In the genomic region with DNA sequence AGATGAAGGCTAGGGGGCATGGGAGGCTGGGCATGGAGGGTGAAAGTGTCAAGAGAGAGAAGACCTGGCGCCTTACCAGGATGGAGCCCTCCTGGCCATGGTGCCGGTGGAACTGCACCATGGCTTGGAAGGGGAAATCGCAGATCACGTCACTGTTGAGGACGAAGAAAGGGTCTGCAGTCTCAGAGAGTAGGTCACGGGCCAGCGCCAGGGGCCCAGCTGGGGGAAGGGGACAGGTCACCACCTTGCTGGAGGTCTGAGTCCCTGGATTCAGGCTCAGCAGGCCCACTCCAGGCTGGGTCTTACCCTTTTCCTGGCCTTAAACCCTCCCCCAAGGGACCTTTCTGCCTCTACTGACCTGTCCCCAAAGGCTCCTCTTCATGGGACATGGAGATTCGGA, we compare ENCODE assay signal across 8 cellular contexts. TPM values are rescaled to one million over a fixed set of nuclear protein-coding genes. Genes with fewer than 3 reads are reported as not detected.
DNase-seq lines count a peak whose midpoint lies in the region; ATAC-seq, FAIRE-seq and TF ChIP-seq lines count a peak whose summit lies in the region.

No MANE protein-coding gene starts in this region.

- ATAC-seq in activated naive CD8-positive, alpha-beta T cell treated with anti-CD3 and anti-CD28 coated beads, Interleukin-2, amount 10 ng/mL, durations not matched to agents 7 days and 5 days (ENCODE audit: low read depth), result no peak
- no peak for ATAC-seq in GM21576 (IDR thresholded peaks at IDR 0.05; ENCODE audit: unreplicated experiment)
- no peak for ATAC-seq in GM19463 (IDR thresholded peaks at IDR 0.05; ENCODE audit: unreplicated experiment)

- H3K27ac ChIP-seq in keratinocyte (ENCODE audit: control insufficient read depth, insufficient read depth, low read length) (peak overlapping the region; percentile 96), stomach smooth muscle (ENCODE audit: low read length) (peak overlapping the region; percentile 81)

- peak overlapping the region; percentile 80 for H3K4me2 ChIP-seq in keratinocyte (ENCODE audit: control insufficient read depth, extremely low read depth, insufficient read depth, low read depth, low read length)

- POLR2A ChIA-PET in activated naive CD8-positive, alpha-beta T cell treated with anti-CD3 and anti-CD28 coated beads, Interleukin-2, amount 10 ng/mL, durations not matched to agents 7 days and 5 days (lab: Charles Lee), result interaction anchor here (0.6 to 2.2 kb wide), 11 partner anchors 8 to 207 kb away, joined by 3 to 8 read pairs (median 3); a partner anchor contains a TSS

- peaks cover 6% of the 10 kb centered on the region for H3K36me3 Mint-ChIP-seq in activated naive CD8-positive, alpha-beta T cell treated with anti-CD3 and anti-CD28 coated beads, Interleukin-2, amount 10 ng/mL, durations not matched to agents 7 days and 5 days

- H3K9me3 ChIP-seq in keratinocyte (ENCODE audit: control insufficient read depth, low read depth, low read length), result no peaks in the 10 kb centered on the region
- H3K9me3 ChIP-seq in stomach smooth muscle (ENCODE audit: control insufficient read depth in 2 of 2, low read length in 2 of 2), result no peaks in the 10 kb centered on the region

- peak overlapping the region; percentile 96 for H3K27ac Mint-ChIP-seq in activated naive CD8-positive, alpha-beta T cell treated with anti-CD3 and anti-CD28 coated beads, Interleukin-2, amount 10 ng/mL, durations not matched to agents 7 days and 5 days

- dilution Hi-C loops in keratinocyte (cut with MboI; ENCODE audit: extremely low pct_ligation_motif_present, low sequenced_read_pairs), result no loop called here

- no peak for FAIRE-seq in keratinocyte (lab: Jason Lieb, UNC)

- H3K27me3 Mint-ChIP-seq in activated naive CD8-positive, alpha-beta T cell treated with anti-CD3 and anti-CD28 coated beads, Interleukin-2, amount 10 ng/mL, durations not matched to agents 7 days and 5 days, result no peaks in the 10 kb centered on the region

- H3K4me1 Mint-ChIP-seq in activated naive CD8-positive, alpha-beta T cell treated with anti-CD3 and anti-CD28 coated beads, Interleukin-2, amount 10 ng/mL, durations not matched to agents 7 days and 5 days, result peaks cover 23% of the 10 kb centered on the region

- H3K9me3 Mint-ChIP-seq in activated naive CD8-positive, alpha-beta T cell treated with anti-CD3 and anti-CD28 coated beads, Interleukin-2, amount 10 ng/mL, durations not matched to agents 7 days and 5 days, result no peaks in the 10 kb centered on the region

- H3K4me3 ChIP-seq in keratinocyte (ENCODE audit: control insufficient read depth in 2 of 3, extremely low read depth in 1 of 3, insufficient read depth in 2 of 3, low read depth in 1 of 3, low read length in 3 of 3), result peak overlapping the region; percentile 94 to 99 (median 96)
- H3K4me3 ChIP-seq in stomach smooth muscle (ENCODE audit: low read length in 2 of 2), result peak overlapping the region; percentile 91 to 97

- peak overlapping the region; percentile 99 for H3K9ac ChIP-seq in keratinocyte (ENCODE audit: control insufficient read depth, extremely low read depth, insufficient read depth, low read length)
- H3K9ac ChIP-seq in stomach smooth muscle (ENCODE audit: low read length in 2 of 2), result peak overlapping the region; percentile 90 to 95

- TF ChIP-seq CTCF in keratinocyte (optimal IDR thresholded peaks at IDR 0.05 in 1 of 3, IDR thresholded peaks at IDR 0.05 in 1 of 3, conservative IDR thresholded peaks at IDR 0.05 in 1 of 3; ENCODE audit: extremely low read depth in 1 of 3, insufficient read depth in 2 of 3, low read length in 3 of 3), result no peak

- no peaks in the 10 kb centered on the region for H3K27me3 ChIP-seq in keratinocyte (ENCODE audit: control insufficient read depth, extremely low read depth, insufficient read depth, low read length)
- H3K27me3 ChIP-seq in stomach smooth muscle (ENCODE audit: control insufficient read depth in 1 of 2, insufficient read depth in 2 of 2, low read length in 2 of 2), result peaks cover 0 to 3% of the 10 kb centered on the region in 2 donors

- DNase-seq in DMS 273 (lab: John Stamatoyannopoulos, UW; ENCODE audit: unreplicated experiment) (peak; percentile 28), DMS 273 treated with DMSO at 0.1 percent for 48 hours (lab: John Stamatoyannopoulos, UW) (no peak), keratinocyte (ENCODE audit: low read depth, low spot score) (no peak), SHP77 treated with DMSO at 0.1 percent for 48 hours (lab: John Stamatoyannopoulos, UW) (no peak)
- no peak for DNase-seq in activated naive CD8-positive, alpha-beta T cell treated with anti-CD3 and anti-CD28 coated beads, Interleukin-2, amount 10 ng/mL, durations not matched to agents 7 days and 5 days

- H3K36me3 ChIP-seq in keratinocyte (ENCODE audit: control insufficient read depth in 2 of 2, extremely low read depth in 1 of 2, insufficient read depth in 2 of 2, low read length in 2 of 2), result peaks cover 19 to 29% of the 10 kb centered on the region in 2 experiments
- H3K36me3 ChIP-seq in stomach smooth muscle (ENCODE audit: control insufficient read depth in 2 of 2, insufficient read depth in 2 of 2, low read length in 2 of 2), result peaks cover 14 to 30% of the 10 kb centered on the region in 2 donors

- H3K9me1 ChIP-seq in keratinocyte (ENCODE audit: control insufficient read depth, extremely low read depth, insufficient read depth, low read length), result no peaks in the 10 kb centered on the region

- peaks cover 27% of the 10 kb centered on the region for H3K4me1 ChIP-seq in keratinocyte (ENCODE audit: control insufficient read depth, extremely low read depth, insufficient read depth, low read length)
- peaks cover 40% of the 10 kb centered on the region for H3K4me1 ChIP-seq in stomach smooth muscle (ENCODE audit: control insufficient read depth, insufficient read depth, low read length)

- peaks cover 17% of the 10 kb centered on the region for H3K79me2 ChIP-seq in keratinocyte (ENCODE audit: control insufficient read depth, insufficient read depth, low read length)

- H3K4me3 Mint-ChIP-seq in activated naive CD8-positive, alpha-beta T cell treated with anti-CD3 and anti-CD28 coated beads, Interleukin-2, amount 10 ng/mL, durations not matched to agents 7 days and 5 days, result peak overlapping the region; percentile 97

- peaks cover 14% of the 10 kb centered on the region for H4K20me1 ChIP-seq in keratinocyte (ENCODE audit: control insufficient read depth, extremely low read depth, insufficient read depth, low read length)

- H2AFZ ChIP-seq in keratinocyte (ENCODE audit: control insufficient read depth, low read length), result no peak overlapping the region

RNA-seq across cellular contexts. Expression of a gene that starts 0.9 kb away (rescaled TPM):
- 10 to 100 TPM; 35.4 to 39.9 TPM for total RNA-seq in activated naive CD8-positive, alpha-beta T cell treated with anti-CD3 and anti-CD28 coated beads, Interleukin-2, amount 10 ng/mL, durations not matched to agents 7 days and 5 days
- polyA plus RNA-seq in keratinocyte, result 17.1 to 22.2 TPM (median 17.4 TPM) in 3 replicates
- polyA plus RNA-seq in keratinocyte (2011; ENCODE audit: low read depth), result 4.7 TPM
- 7.7 and 11.9 TPM in 2 replicates for polyA plus RNA-seq in keratinocyte (2011; cell fraction: cytosol; rRNA removed)
- polyA plus RNA-seq in keratinocyte (2011; cell fraction: nucleus; rRNA removed), result 16.7 and 20.8 TPM in 2 replicates
- polyA plus RNA-seq in keratinocyte (2012; ENCODE audit: low replicate concordance), result 9.0 and 30.1 TPM in 2 replicates
- polyA minus RNA-seq in keratinocyte, result 19.8 to 37.5 TPM (median 21.4 TPM) in 3 replicates
- polyA minus RNA-seq in keratinocyte (2011; cell fraction: cytosol; rRNA and poly(A)+ RNA removed), result 15.0 TPM
- polyA minus RNA-seq in keratinocyte (2011; cell fraction: nucleus; rRNA and poly(A)+ RNA removed), result 8.2 and 8.4 TPM in 2 replicates

RNA-seq across cellular contexts. Expression of a gene that starts 3.4 kb away (rescaled TPM):
- total RNA-seq in activated naive CD8-positive, alpha-beta T cell treated with anti-CD3 and anti-CD28 coated beads, Interleukin-2, amount 10 ng/mL, durations not matched to agents 7 days and 5 days, result 1 to 10 TPM in 1 of 2 experiments, under 1 TPM in 1; 0.61 to 2.0 TPM
- polyA plus RNA-seq in keratinocyte, result 0.02 to 0.03 TPM in 2 of 3 replicates, not detected in the other
- not detected for polyA plus RNA-seq in keratinocyte (2011; ENCODE audit: low read depth)
- not detected in 2 replicates for polyA plus RNA-seq in keratinocyte (2011; cell fraction: cytosol; rRNA removed)
- polyA plus RNA-seq in keratinocyte (2011; cell fraction: nucleus; rRNA removed), result 0.17 TPM in 1 of 2 replicates, not detected in the other
- polyA plus RNA-seq in keratinocyte (2012; ENCODE audit: low replicate concordance), result 0.07 and 0.18 TPM in 2 replicates
- polyA minus RNA-seq in keratinocyte, result not detected in 3 replicates
- polyA minus RNA-seq in keratinocyte (2011; cell fraction: cytosol; rRNA and poly(A)+ RNA removed), result not detected
- 0.31 TPM in 1 of 2 replicates, not detected in the other for polyA minus RNA-seq in keratinocyte (2011; cell fraction: nucleus; rRNA and poly(A)+ RNA removed)

RNA-seq across cellular contexts. Expression of a gene that starts 33.5 kb away (rescaled TPM):
- 10 to 100 TPM; 53.2 to 56.5 TPM for total RNA-seq in activated naive CD8-positive, alpha-beta T cell treated with anti-CD3 and anti-CD28 coated beads, Interleukin-2, amount 10 ng/mL, durations not matched to agents 7 days and 5 days
- polyA plus RNA-seq in keratinocyte, result 18.1 to 34.4 TPM (median 20.4 TPM) in 3 replicates
- polyA plus RNA-seq in keratinocyte (2011; ENCODE audit: low read depth), result 6.2 TPM
- polyA plus RNA-seq in keratinocyte (2011; cell fraction: cytosol; rRNA removed), result 17.8 and 23.9 TPM in 2 replicates
- 54.9 and 70.7 TPM in 2 replicates for polyA plus RNA-seq in keratinocyte (2011; cell fraction: nucleus; rRNA removed)
- polyA plus RNA-seq in keratinocyte (2012; ENCODE audit: low replicate concordance), result 19.9 and 21.6 TPM in 2 replicates
- 37.7 to 56.3 TPM (median 45.8 TPM) in 3 replicates for polyA minus RNA-seq in keratinocyte
- 38.9 TPM for polyA minus RNA-seq in keratinocyte (2011; cell fraction: cytosol; rRNA and poly(A)+ RNA removed)
- 31.8 and 35.1 TPM in 2 replicates for polyA minus RNA-seq in keratinocyte (2011; cell fraction: nucleus; rRNA and poly(A)+ RNA removed)

RNA-seq across cellular contexts. Expression of a gene that starts 33.6 kb away (rescaled TPM):
- 10 to 100 TPM; 10.3 to 11.0 TPM for total RNA-seq in activated naive CD8-positive, alpha-beta T cell treated with anti-CD3 and anti-CD28 coated beads, Interleukin-2, amount 10 ng/mL, durations not matched to agents 7 days and 5 days
- polyA plus RNA-seq in keratinocyte, result 4.5 to 12.4 TPM (median 5.2 TPM) in 3 replicates
- polyA plus RNA-seq in keratinocyte (2011; ENCODE audit: low read depth), result 4.0 TPM
- polyA plus RNA-seq in keratinocyte (2011; cell fraction: cytosol; rRNA removed), result 0.57 and 1.1 TPM in 2 replicates
- 41.1 and 57.5 TPM in 2 replicates for polyA plus RNA-seq in keratinocyte (2011; cell fraction: nucleus; rRNA removed)
- polyA plus RNA-seq in keratinocyte (2012; ENCODE audit: low replicate concordance), result 3.9 and 17.5 TPM in 2 replicates
- 2.4 to 3.6 TPM (median 3.5 TPM) in 3 replicates for polyA minus RNA-seq in keratinocyte
- polyA minus RNA-seq in keratinocyte (2011; cell fraction: cytosol; rRNA and poly(A)+ RNA removed), result 4.4 TPM
- polyA minus RNA-seq in keratinocyte (2011; cell fraction: nucleus; rRNA and poly(A)+ RNA removed), result 2.3 and 5.2 TPM in 2 replicates

RNA-seq across cellular contexts. Expression of a gene that starts 48.7 kb away (rescaled TPM):
- total RNA-seq in activated naive CD8-positive, alpha-beta T cell treated with anti-CD3 and anti-CD28 coated beads, Interleukin-2, amount 10 ng/mL, durations not matched to agents 7 days and 5 days, result 100 to 1,000 TPM; 148 to 165 TPM
- 106 to 161 TPM (median 160 TPM) in 3 replicates for polyA plus RNA-seq in keratinocyte
- 49.4 TPM for polyA plus RNA-seq in keratinocyte (2011; ENCODE audit: low read depth)
- polyA plus RNA-seq in keratinocyte (2011; cell fraction: cytosol; rRNA removed), result 123 and 150 TPM in 2 replicates
- polyA plus RNA-seq in keratinocyte (2011; cell fraction: nucleus; rRNA removed), result 169 and 199 TPM in 2 replicates
- 80.1 and 199 TPM in 2 replicates for polyA plus RNA-seq in keratinocyte (2012; ENCODE audit: low replicate concordance)
- 227 to 334 TPM (median 296 TPM) in 3 replicates for polyA minus RNA-seq in keratinocyte
- 229 TPM for polyA minus RNA-seq in keratinocyte (2011; cell fraction: cytosol; rRNA and poly(A)+ RNA removed)
- 131 and 135 TPM in 2 replicates for polyA minus RNA-seq in keratinocyte (2011; cell fraction: nucleus; rRNA and poly(A)+ RNA removed)
